In the genomic region with DNA sequence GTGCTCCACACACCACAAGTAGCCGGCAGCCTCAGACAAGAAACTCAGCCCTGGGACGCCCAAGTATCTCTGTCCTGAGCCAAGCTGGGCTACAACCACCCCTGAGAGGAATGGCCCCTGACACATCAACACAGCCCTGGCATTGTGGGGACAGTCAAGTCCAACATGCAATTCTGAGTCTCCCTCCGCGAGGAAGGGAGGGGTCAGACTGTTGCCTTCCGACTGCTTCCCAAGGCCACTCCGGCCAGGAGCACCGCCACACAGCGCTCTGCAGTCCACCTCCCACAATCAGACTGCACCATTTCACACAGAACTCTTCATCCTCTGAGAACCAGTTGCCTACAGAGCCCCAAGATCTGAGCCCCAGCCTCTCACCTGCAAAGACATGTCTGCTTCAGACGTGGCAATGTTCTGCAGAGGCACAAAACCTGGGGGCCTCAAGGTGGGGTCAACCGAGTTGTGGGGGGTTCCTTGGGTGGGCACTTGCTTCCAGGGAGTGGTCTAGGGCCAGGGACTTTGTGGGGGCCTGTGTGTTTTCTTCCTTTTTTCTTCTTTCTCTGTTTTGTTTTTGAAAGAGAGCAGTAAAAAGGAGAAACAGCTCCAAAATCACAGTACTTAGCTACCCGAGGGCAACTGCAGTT, we compare ENCODE assay signal across 20 cellular contexts.
DNase-seq lines count a peak whose midpoint lies in the region; ATAC-seq and TF ChIP-seq lines count a peak whose summit lies in the region.
"Had no signal": no experiment of that assay in that cellular context is flagged by ENCODE, and none has a peak within 500 bp of the region (broad histone marks: within the 10 kb centered on the region; RNA-seq: fewer than 3 reads in every experiment).

No MANE protein-coding gene starts in this region.

- no peak overlapping the region for H3K4me2 ChIP-seq in neuronal stem cell (ENCODE audit: insufficient read depth, low read length, poor library complexity, severe bottlenecking)

- H4K91ac ChIP-seq in neuronal stem cell (ENCODE audit: low read depth, low read length, poor library complexity): no peak overlapping the region

- H3K23ac ChIP-seq in neuronal stem cell (ENCODE audit: low read depth, low read length, poor library complexity): no peak overlapping the region

- H3K9me3 ChIP-seq in right atrium auricular region (no peaks in the 10 kb centered on the region), neuronal stem cell (replicated peaks in 1 of 2; ENCODE audit: control insufficient read depth in 2 of 2, insufficient read depth in 1 of 2, low read depth in 1 of 2, low read length in 2 of 2) (no peaks in the 10 kb centered on the region), mucosa of descending colon (no peaks in the 10 kb centered on the region)
- H3K9me3 ChIP-seq: Peyer's patch had no signal

- no peak overlapping the region for H2BK12ac ChIP-seq in neuronal stem cell (ENCODE audit: low read length)

- no peak for ATAC-seq in left cardiac atrium
- no peak for ATAC-seq in mucosa of descending colon
- no peak for ATAC-seq in GM18520 (IDR thresholded peaks at IDR 0.05; ENCODE audit: unreplicated experiment)
- ATAC-seq: CD8-positive, alpha-beta T cell; GM12878; SK-N-SH treated with all-trans-retinoic acid at 6 μM for 48 hours had no signal

- no peak overlapping the region for H3K18ac ChIP-seq in neuronal stem cell (ENCODE audit: low read length)

- no peak overlapping the region for H2AFZ ChIP-seq in neuronal stem cell (ENCODE audit: low read length)

- no peak overlapping the region for H2BK15ac ChIP-seq in neuronal stem cell (ENCODE audit: low read length)

- H3K14ac ChIP-seq in neuronal stem cell (ENCODE audit: low read length): peak overlapping the region; percentile 47

- H3K4ac ChIP-seq in neuronal stem cell (ENCODE audit: low read length): no peak overlapping the region

- H2BK120ac ChIP-seq in neuronal stem cell (ENCODE audit: low read depth, low read length): no peak overlapping the region

- H3K4me3 ChIP-seq in right atrium auricular region: no peak overlapping the region
- H3K4me3 ChIP-seq in neuronal stem cell (ENCODE audit: low read length in 2 of 2): no peak overlapping the region
- H3K4me3 ChIP-seq in mucosa of descending colon: no peak overlapping the region
- H3K4me3 ChIP-seq: GM12878, Peyer's patch had no signal

- peak overlapping the region; percentile 42 for H2BK5ac ChIP-seq in neuronal stem cell (ENCODE audit: low read length)

- DNase-seq in right atrium auricular region (ENCODE audit: low spot score) (peak; percentile 47), left cardiac atrium (no peak), islet precursor cell (peak; percentile 36), neuronal stem cell (ENCODE audit: low spot score) (no peak), mucosa of descending colon (no peak), dermis blood vessel endothelial cell (no peak)
- DNase-seq: AML-193, C1 segment of cervical spinal cord, DND-41, GOT3, Kasumi-1, NCI-H1436, NCI-H1930, NCI-H510A, NCI-H748 treated with DMSO at 0.1 percent for 48 hours had no signal

- H3K27ac ChIP-seq in right atrium auricular region (no peak overlapping the region), neuronal stem cell (replicated peaks; ENCODE audit: low read length) (no peak overlapping the region)
- H3K27ac ChIP-seq: Peyer's patch had no signal

- H3K79me1 ChIP-seq in neuronal stem cell (ENCODE audit: low read depth, low read length): no peaks in the 10 kb centered on the region

- no peak overlapping the region for H2AK5ac ChIP-seq in neuronal stem cell (ENCODE audit: low read depth, low read length)

- intact Hi-C loops in left cardiac atrium (cut with DNase I): no loop called here
- intact Hi-C loops in mucosa of descending colon (cut with DNase I, micrococcal nuclease): no loop called here

- WGBS in neuronal stem cell (ENCODE audit: extremely low coverage in 2 of 2, insufficient read length in 2 of 2, insufficient replicate concordance in 1 of 2), 2 donors: no CpG with 5 or more reads among the region's 11 CpGs

- H3K27me3 ChIP-seq in right atrium auricular region (no peaks in the 10 kb centered on the region), neuronal stem cell (ENCODE audit: control insufficient read depth in 3 of 3, insufficient read depth in 3 of 3, low read depth in 1 of 3, low read length in 3 of 3) (no peaks in the 10 kb centered on the region)
- H3K27me3 ChIP-seq: Peyer's patch had no signal

- no peak for TF ChIP-seq CTCF in right atrium auricular region (IDR thresholded peaks at IDR 0.05)
- TF ChIP-seq CTCF in mucosa of descending colon (IDR thresholded peaks at IDR 0.05): no peak

- no peaks in the 10 kb centered on the region for H3K36me3 ChIP-seq in right atrium auricular region
- H3K36me3 ChIP-seq in neuronal stem cell (replicated peaks in 1 of 2; ENCODE audit: control insufficient read depth in 2 of 2, insufficient read depth in 2 of 2, low read length in 2 of 2): no peaks in the 10 kb centered on the region
- H3K36me3 ChIP-seq in mucosa of descending colon (ENCODE audit: low read depth): no peaks in the 10 kb centered on the region
- H3K36me3 ChIP-seq: Peyer's patch had no signal

- H3K9ac ChIP-seq in neuronal stem cell (ENCODE audit: low read depth, low read length, poor library complexity): no peak overlapping the region

- no peak overlapping the region for H4K8ac ChIP-seq in neuronal stem cell (ENCODE audit: low read depth, low read length)

- no peaks in the 10 kb centered on the region for H3K4me1 ChIP-seq in right atrium auricular region
- H3K4me1 ChIP-seq in neuronal stem cell (ENCODE audit: control insufficient read depth in 2 of 2, insufficient read depth in 1 of 2, low read depth in 1 of 2, low read length in 2 of 2): no peaks in the 10 kb centered on the region
- H3K4me1 ChIP-seq in mucosa of descending colon (ENCODE audit: low read depth): no peaks in the 10 kb centered on the region
- H3K4me1 ChIP-seq: Peyer's patch had no signal

Comparison
In these comparisons a context has a peak if more than half of its experiments do, and no peak if none do; other contexts are left out.
1. DNase-seq: peak in right atrium auricular region (single experiment) and islet precursor cell (single experiment); none in left cardiac atrium (single experiment), neuronal stem cell (single experiment), mucosa of descending colon (0 of 3) and dermis blood vessel endothelial cell (single experiment).